In the genomic region with DNA sequence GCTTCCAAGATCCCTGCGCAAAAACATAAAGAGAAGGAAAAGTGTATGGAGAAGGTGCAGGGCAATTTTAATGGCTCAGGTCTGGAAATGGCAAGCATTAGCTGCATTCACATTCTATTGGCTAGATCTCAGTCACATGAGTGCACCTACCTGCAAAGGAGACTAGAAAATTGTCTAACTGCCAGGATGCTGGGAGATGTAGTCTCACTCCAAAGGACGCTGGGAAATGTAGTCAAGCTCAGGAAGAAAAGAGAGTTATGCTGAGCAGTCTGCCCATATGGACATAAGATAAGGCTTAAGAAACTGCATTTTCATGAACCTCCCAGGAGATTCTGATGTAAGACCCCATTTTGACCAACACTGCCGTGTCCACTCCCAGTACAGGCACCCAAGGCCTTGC, we compare ENCODE assay signal across 9 cellular contexts. TPM values are rescaled to one million over a fixed set of nuclear protein-coding genes. Genes with fewer than 3 reads are reported as not detected.
DNase-seq lines count a peak whose midpoint lies in the region; ATAC-seq and TF ChIP-seq lines count a peak whose summit lies in the region.
"Had no signal": no experiment of that assay in that cellular context is flagged by ENCODE, and none has a peak within 500 bp of the region (broad histone marks: within the 10 kb centered on the region; RNA-seq: fewer than 3 reads in every experiment).

No MANE protein-coding gene starts in this region.

- H3K36me3 ChIP-seq in heart left ventricle, result no peaks in the 10 kb centered on the region
- H3K36me3 ChIP-seq: SJCRH30 had no signal

- ATAC-seq in GM18502 (IDR thresholded peaks at IDR 0.05; ENCODE audit: poor library complexity, unreplicated experiment) (peak; percentile 60), heart left ventricle (no peak)

- no peaks in the 10 kb centered on the region for H3K9me3 ChIP-seq in heart left ventricle
- H3K9me3 ChIP-seq: SJCRH30 had no signal

- TF ChIP-seq CTCF in heart left ventricle (IDR thresholded peaks at IDR 0.05), result no peak

- no peak for TF ChIP-seq POLR2A in heart left ventricle (IDR thresholded peaks at IDR 0.05)

- H3K4me1 ChIP-seq in heart left ventricle, result peaks cover 0 to 5% (median 0%) of the 10 kb centered on the region in 12 donors

- intact Hi-C loops in heart left ventricle (cut with DNase I), result loop anchor here in 1 of 10 donors (10.0 kb wide), 1 partner anchor 379 kb away; no protein-coding TSS in a partner anchor

- no peak overlapping the region for H3K4me3 ChIP-seq in heart left ventricle
- H3K4me3 ChIP-seq: SJCRH30 had no signal

- DNase-seq in H4 (ENCODE audit: low spot score) (peak; percentile 32), NCI-H2171 treated with DMSO at 0.1 percent for 48 hours (lab: John Stamatoyannopoulos, UW) (peak; percentile 87), germinal center (ENCODE audit: low spot score) (peak; percentile 56), T-helper 1 cell (no peak), heart left ventricle (no peak)
- DNase-seq in stimulated activated CD4-positive, alpha-beta T cell treated with anti-CD3 and anti-CD28 coated beads, Interleukin-4, amount 100 ng/mL, for 4 hours, result no peak
- DNase-seq in activated T-cell treated with anti-CD3 and anti-CD28 coated beads, Interleukin-2, amount 50 U/mL, for 48 hours, result no peak

- peaks cover 0 to 27% (median 0%) of the 10 kb centered on the region in 9 donors for H3K27me3 ChIP-seq in heart left ventricle
- H3K27me3 ChIP-seq: SJCRH30 had no signal

- H3K27ac ChIP-seq in heart left ventricle, result no peak overlapping the region
- H3K27ac ChIP-seq: SJCRH30 had no signal

- 77 to 88% (median 84%) methylated on average over 3 of the region's 3 CpGs for WGBS in heart left ventricle, 4 donors

RNA-seq across cellular contexts. Expression of gene KLHL29, which starts 9.5 kb away (rescaled TPM):
- total RNA-seq in H4 (2014; rRNA removed; shearing (Covaris generic)), result 1.8 and 2.1 TPM in 2 replicates
- 1 to 10 TPM in 6 of 9 donors, under 1 TPM in 3; 0.74 to 2.7 (median 1.1) TPM for total RNA-seq in heart left ventricle
- polyA plus RNA-seq in heart left ventricle, result 1 to 10 TPM; 1.1 to 1.4 TPM

Comparison
In these comparisons a context has a peak if more than half of its experiments do, and no peak if none do; other contexts are left out.
1. DNase-seq: peak in H4 (single experiment), NCI-H2171 treated with DMSO at 0.1 percent for 48 hours (single experiment) and germinal center (single experiment); none in T-helper 1 cell (0 of 5), stimulated activated CD4-positive, alpha-beta T cell treated with anti-CD3 and anti-CD28 coated beads, Interleukin-4, amount 100 ng/mL, for 4 hours (0 of 2), heart left ventricle (0 of 5) and activated T-cell treated with anti-CD3 and anti-CD28 coated beads, Interleukin-2, amount 50 U/mL, for 48 hours (0 of 2).